ENCODE assay signal across 16 cellular contexts in the genomic region with DNA sequence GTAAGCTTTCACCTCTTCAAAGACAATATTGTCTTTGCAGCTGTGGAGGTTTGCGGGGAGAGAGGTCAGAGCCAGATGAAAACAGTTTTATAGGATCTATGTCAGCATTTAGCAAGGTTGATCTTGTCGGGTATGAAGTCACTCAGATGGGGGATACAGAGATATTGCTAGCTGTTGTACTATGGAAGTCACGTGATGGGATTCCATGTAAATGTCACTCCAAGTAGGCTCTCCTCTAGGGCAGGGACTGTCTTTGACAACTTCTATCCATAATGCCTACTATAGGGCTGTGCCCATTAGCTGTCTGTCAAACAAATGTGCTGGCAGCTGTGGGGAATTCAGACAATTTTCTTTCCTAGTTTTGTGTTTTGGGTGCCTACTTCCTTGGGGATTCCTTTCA. TPM values are rescaled to one million over a fixed set of nuclear protein-coding genes. Genes with fewer than 3 reads are reported as not detected.
DNase-seq lines count a peak whose midpoint lies in the region; ATAC-seq, FAIRE-seq and TF ChIP-seq lines count a peak whose summit lies in the region.
"Had no signal": no experiment of that assay in that cellular context is flagged by ENCODE, and none has a peak within 500 bp of the region (broad histone marks: within the 10 kb centered on the region; RNA-seq: fewer than 3 reads in every experiment).

No MANE protein-coding gene starts in this region.

- WGBS in K562 (ENCODE audit: insufficient coverage, low coverage, missing lambda C conversion rate): 0% methylated on average over 3 of the region's 3 CpGs

- H3K4me1 ChIP-seq in K562 (replicated peaks in 1 of 2; ENCODE audit: control insufficient read depth in 2 of 2, insufficient read depth in 2 of 2, low read length in 2 of 2): no peaks in the 10 kb centered on the region
- H3K4me1 ChIP-seq: BE2C had no signal

- H3K9ac ChIP-seq in K562 (ENCODE audit: insufficient read depth in 1 of 2, low read depth in 2 of 2, low read length in 2 of 2): no peak overlapping the region

- H3K4me3 ChIP-seq in K562: no peak overlapping the region
- H3K4me3 ChIP-seq: GM12878 had no signal

- TF ChIP-seq EP300 in K562 (IDR thresholded peaks at IDR 0.05; ENCODE audit: low read length): no peak

- H3K4me2 ChIP-seq in K562 (ENCODE audit: insufficient read depth, low read length): no peak overlapping the region

- BruUV-seq in K562 (replicated peaks; lab: Mats Ljungman, UMichigan): no TSS peak

- peaks cover 8% of the 10 kb centered on the region for H3K9me3 Mint-ChIP-seq in activated T-cell treated with anti-CD3 and anti-CD28 coated beads, Interleukin-2, amount 50 U/mL, for 24 hours
- no peaks in the 10 kb centered on the region for H3K9me3 Mint-ChIP-seq in CD4-positive, alpha-beta T cell
- H3K9me3 Mint-ChIP-seq: H9 had no signal

- H3K27ac Mint-ChIP-seq in activated T-cell treated with anti-CD3 and anti-CD28 coated beads, Interleukin-2, amount 50 U/mL, for 24 hours: peak overlapping the region; percentile 28
- H3K27ac Mint-ChIP-seq in CD4-positive, alpha-beta T cell: peak overlapping the region; percentile 25
- H3K27ac Mint-ChIP-seq: H9 had no signal

- peaks cover 11% of the 10 kb centered on the region for H3K36me3 Mint-ChIP-seq in activated T-cell treated with anti-CD3 and anti-CD28 coated beads, Interleukin-2, amount 50 U/mL, for 24 hours (ENCODE audit: low read depth)
- peaks cover 17% of the 10 kb centered on the region for H3K36me3 Mint-ChIP-seq in CD4-positive, alpha-beta T cell (ENCODE audit: low read depth)

- H3K27me3 ChIP-seq in CD4-positive, alpha-beta T cell (ENCODE audit: control insufficient read depth, insufficient read depth, low read length): no peaks in the 10 kb centered on the region
- peaks cover 0 to 5% of the 10 kb centered on the region in 2 experiments; a peak in 3 of 5 replicates for H3K27me3 ChIP-seq in K562 (ENCODE audit: control insufficient read depth in 2 of 2, insufficient read depth in 2 of 2, low read length in 2 of 2)
- H3K27me3 ChIP-seq: BE2C had no signal

- no peak for TF ChIP-seq RAD21 in K562 (CRISPR knock-in tag; conservative IDR thresholded peaks at IDR 0.05 in 1 of 2, IDR thresholded peaks at IDR 0.05 in 1 of 2)

- POLR2A ChIA-PET in CD4-positive, alpha-beta T cell (lab: Charles Lee): interaction anchor here (0.7 to 2.5 kb wide), 5 partner anchors 10 to 51 kb away, joined by 3 to 7 read pairs (median 3); no protein-coding TSS in a partner anchor
- POLR2A ChIA-PET in HEK293T (lab: Yijun Ruan, JAX): no interaction called here
- POLR2A ChIA-PET in K562 (lab: Yijun Ruan, JAX): interaction anchor here (0.9 kb wide), 1 partner anchor 11 kb away, joined by 3 read pairs; no protein-coding TSS in a partner anchor

- H2AFZ ChIP-seq in K562 (ENCODE audit: low read depth, low read length): no peak overlapping the region

- FAIRE-seq in K562 (lab: Jason Lieb, UNC): no peak
- FAIRE-seq: GM12878, H1 had no signal

- TF ChIP-seq CTCF in CD4-positive, alpha-beta T cell (IDR thresholded peaks at IDR 0.05): no peak
- TF ChIP-seq CTCF in K562 (IDR thresholded peaks at IDR 0.05 in 2 of 3, conservative IDR thresholded peaks at IDR 0.05 in 1 of 3; ENCODE audit: insufficient read depth in 2 of 3, low read depth in 1 of 3, low read length in 3 of 3): no peak

- H3K36me3 ChIP-seq in K562 (ENCODE audit: control insufficient read depth, insufficient read depth, low read length): no peaks in the 10 kb centered on the region
- H3K36me3 ChIP-seq: BE2C had no signal

- TF ChIP-seq POLR2A in K562 (conservative IDR thresholded peaks at IDR 0.05): no peak

- H3K9me1 ChIP-seq in K562 (ENCODE audit: control insufficient read depth, insufficient read depth, low read length): no peaks in the 10 kb centered on the region

- no peak overlapping the region for H3K4me3 Mint-ChIP-seq in activated T-cell treated with anti-CD3 and anti-CD28 coated beads, Interleukin-2, amount 50 U/mL, for 24 hours
- no peak overlapping the region for H3K4me3 Mint-ChIP-seq in CD4-positive, alpha-beta T cell
- H3K4me3 Mint-ChIP-seq: CD4-positive, CD25-positive, alpha-beta regulatory T cell; H9 had no signal

- H4K20me1 ChIP-seq in K562 (replicated peaks; ENCODE audit: control insufficient read depth, insufficient read depth, low read length): no peaks in the 10 kb centered on the region

- CTCF ChIA-PET in CD4-positive, alpha-beta T cell (lab: Charles Lee): interaction anchor here (0.7 kb wide), 1 partner anchor 24 kb away, joined by 3 read pairs; no protein-coding TSS in a partner anchor
- CTCF ChIA-PET in HEK293T (lab: Yijun Ruan, JAX) (no interaction called here), K562 (lab: Yijun Ruan, JAX; ENCODE audit: low intra/inter-chr PET ratio) (no interaction called here)

- H3K9me3 ChIP-seq in CD4-positive, alpha-beta T cell (ENCODE audit: control insufficient read depth, low read length): no peaks in the 10 kb centered on the region
- H3K9me3 ChIP-seq in K562 (replicated peaks; ENCODE audit: control insufficient read depth, insufficient read depth, low read depth, low read length): no peaks in the 10 kb centered on the region
- H3K9me3 ChIP-seq: BE2C had no signal

- peaks cover 32% of the 10 kb centered on the region for H3K4me1 Mint-ChIP-seq in activated T-cell treated with anti-CD3 and anti-CD28 coated beads, Interleukin-2, amount 50 U/mL, for 24 hours (ENCODE audit: low read depth)
- H3K4me1 Mint-ChIP-seq in CD4-positive, alpha-beta T cell (ENCODE audit: low read depth): peaks cover 37% of the 10 kb centered on the region

- no peak overlapping the region for H3K27ac ChIP-seq in CD4-positive, alpha-beta T cell (ENCODE audit: low read depth, low read length)
- no peak overlapping the region for H3K27ac ChIP-seq in K562 (ENCODE audit: extremely low read depth, low read depth, low read length)

- in situ Hi-C loops in K562 (cut with MboI): no loop called here

- H3K27me3 Mint-ChIP-seq in activated T-cell treated with anti-CD3 and anti-CD28 coated beads, Interleukin-2, amount 50 U/mL, for 24 hours: no peaks in the 10 kb centered on the region
- H3K27me3 Mint-ChIP-seq in CD4-positive, alpha-beta T cell: no peaks in the 10 kb centered on the region
- H3K27me3 Mint-ChIP-seq: CD4-positive, CD25-positive, alpha-beta regulatory T cell had no signal

- no peak for ATAC-seq in CD4-positive, alpha-beta T cell (ENCODE audit: poor library complexity)
- ATAC-seq in K562 (no peak), HG03442 (IDR thresholded peaks at IDR 0.05; ENCODE audit: unreplicated experiment) (no peak)
- ATAC-seq: GM12878 had no signal

- no peak for DNase-seq in activated T-cell treated with anti-CD3 and anti-CD28 coated beads, Interleukin-2, amount 50 U/mL, for 24 hours
- DNase-seq in activated T-cell treated with anti-CD3 and anti-CD28 coated beads for 4 hours (no peak), HEK293T (ENCODE audit: extremely low spot score) (no peak), K562 (ENCODE audit: extremely low read depth in 1 of 4, low spot score in 3 of 4) (no peak), epidermal melanocyte (ENCODE audit: insufficient read length, low spot score) (no peak)
- DNase-seq in CD4-positive, alpha-beta T cell: no peak
- DNase-seq: BE2C; C1 segment of cervical spinal cord; CD4-positive, CD25-positive, alpha-beta regulatory T cell; DMS53; DND-41; EL; H9 had no signal

- intact Hi-C loops in CD4-positive, alpha-beta T cell (cut with DNase I, micrococcal nuclease): no loop called here
- intact Hi-C loops in K562 (cut with micrococcal nuclease): no loop called here

- no peaks in the 10 kb centered on the region for H3K79me2 ChIP-seq in K562 (ENCODE audit: control insufficient read depth, insufficient read depth, low read length)

TF ChIP-seq in HEK293T, 16 proteins besides CTCF, POLR2A, EP300 and RAD21:
- TF ChIP-seq, protein P1, sequence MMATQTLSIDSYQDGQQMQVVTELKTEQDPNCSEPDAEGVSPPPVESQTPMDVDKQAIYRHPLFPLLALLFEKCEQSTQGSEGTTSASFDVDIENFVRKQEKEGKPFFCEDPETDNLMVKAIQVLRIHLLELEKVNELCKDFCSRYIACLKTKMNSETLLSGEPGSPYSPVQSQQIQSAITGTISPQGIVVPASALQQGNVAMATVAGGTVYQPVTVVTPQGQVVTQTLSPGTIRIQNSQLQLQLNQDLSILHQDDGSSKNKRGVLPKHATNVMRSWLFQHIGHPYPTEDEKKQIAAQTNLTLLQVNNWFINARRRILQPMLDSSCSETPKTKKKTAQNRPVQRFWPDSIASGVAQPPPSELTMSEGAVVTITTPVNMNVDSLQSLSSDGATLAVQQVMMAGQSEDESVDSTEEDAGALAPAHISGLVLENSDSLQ (IDR thresholded peaks at IDR 0.05): peak; percentile 29; the same call in 1 of the 2 replicates
- TF ChIP-seq TARDBP (IDR thresholded peaks at IDR 0.05): no peak

RNA-seq across cellular contexts. Expression of a gene that starts 54.8 kb away (rescaled TPM):
- 100 to 1,000 TPM; 203 to 207 TPM for total RNA-seq in CD4-positive, alpha-beta T cell
- 0.62 and 1.7 TPM in 2 replicates for total RNA-seq in K562 (2011; cell fraction: chromatin; rRNA removed; ENCODE audit: low replicate concordance)
- 0.92 and 1.0 TPM in 2 replicates for total RNA-seq in K562 (2011; cell fraction: nucleolus; rRNA removed)
- total RNA-seq in K562 (2011; cell fraction: nucleoplasm; rRNA removed): 1.0 and 1.6 TPM in 2 replicates
- total RNA-seq in K562 (2014; rRNA removed) (1.8 TPM in 2 replicates), K562 (2014; rRNA removed; fragmentation: Illumina TruSeq; extraction: Trizol) (1.2 and 1.5 TPM in 2 replicates), K562 (2015; rRNA removed; fragmentation: Illumina TruSeq; extraction: Trizol) (0.57 and 0.83 TPM in 2 replicates), K562 (2021) (1.6 and 2.3 TPM in 2 replicates)
- polyA plus RNA-seq in K562 (2011; rRNA removed) (1.6 and 1.7 TPM in 2 replicates), K562 (2014; fragmentation: Illumina TruSeq; extraction: Trizol) (1.1 and 1.7 TPM in 2 replicates), K562 (2014; fragmentation: Nextera tagmentation; extraction: Ambion mirVana) (under 1 TPM; 0.31 to 0.58 TPM), K562 (2014; rRNA removed) (0.77 and 1.1 TPM in 2 replicates)
- polyA plus RNA-seq in K562 (2011; cell fraction: cytosol; rRNA removed): 0.64 and 1.0 TPM in 2 replicates
- 0.67 and 0.70 TPM in 2 replicates for polyA plus RNA-seq in K562 (2011; cell fraction: nucleus; rRNA removed)
- polyA plus RNA-seq in K562 (2012): 0.76 and 2.3 TPM in 2 replicates
- 3.1 and 3.2 TPM in 2 replicates for polyA minus RNA-seq in K562 (2011; rRNA and poly(A)+ RNA removed)
- 1.3 and 1.9 TPM in 2 replicates for polyA minus RNA-seq in K562 (2011; cell fraction: cytosol; rRNA and poly(A)+ RNA removed)
- polyA minus RNA-seq in K562 (2011; cell fraction: nucleus; rRNA and poly(A)+ RNA removed): 0.94 and 1.6 TPM in 2 replicates

Comparison
In these comparisons a context has a peak if more than half of its experiments do, and no peak if none do; other contexts are left out.
1. RNA of a gene that starts 54.8 kb away (total RNA-seq): 203 to 207 TPM in CD4-positive, alpha-beta T cell; 0.57 to 2.3 TPM in K562; every median in the first group is over 10 times any median in the second.